In the genomic region with DNA sequence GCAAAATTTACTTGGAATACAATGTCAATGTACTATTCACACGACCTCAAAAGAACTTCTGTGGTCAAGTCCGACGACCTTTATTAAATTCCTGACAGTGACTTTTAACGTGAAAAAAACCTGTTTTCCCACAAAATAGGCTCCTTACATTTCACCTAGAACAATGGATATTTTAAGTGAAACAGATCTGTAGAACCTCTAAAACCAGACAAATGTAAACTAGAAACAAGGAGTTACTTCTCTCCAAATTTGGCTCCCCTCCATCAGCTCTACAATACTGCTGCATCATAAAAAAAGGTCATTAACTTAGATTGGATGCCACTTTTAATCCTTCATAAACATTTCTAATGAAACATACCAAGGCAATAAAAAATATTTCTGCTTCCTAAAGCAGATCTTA, we compare ENCODE assay signal across 9 cellular contexts. TPM values are rescaled to one million over a fixed set of nuclear protein-coding genes. Genes with fewer than 3 reads are reported as not detected.
A peak's percentile ranks its signal among the peaks of the same experiment; 100 is the strongest.
DNase-seq lines count a peak whose midpoint lies in the region; ATAC-seq, FAIRE-seq and TF ChIP-seq lines count a peak whose summit lies in the region.
"Had no signal": no experiment of that assay in that cellular context is flagged by ENCODE, and none has a peak within 500 bp of the region (broad histone marks: within the 10 kb centered on the region; RNA-seq: fewer than 3 reads in every experiment).

No MANE protein-coding gene starts in this region.

- H3K9me3 ChIP-seq in heart left ventricle (no peaks in the 10 kb centered on the region), kidney (ENCODE audit: control insufficient read depth in 1 of 2, low read length in 2 of 2) (no peaks in the 10 kb centered on the region), tibial nerve (no peaks in the 10 kb centered on the region)

- POLR2A ChIA-PET in activated CD8-positive, alpha-beta T cell treated with anti-CD3 and anti-CD28 coated beads, Interleukin-2, amount 10 ng/mL, durations not matched to agents 7 days and 5 days (lab: Charles Lee) = interaction anchor here (2.5 kb wide), 1 partner anchor 10 kb away, joined by 18 read pairs; a partner anchor contains a TSS

- peaks cover 42% of the 10 kb centered on the region for H3K4me1 Mint-ChIP-seq in activated CD8-positive, alpha-beta T cell treated with anti-CD3 and anti-CD28 coated beads, Interleukin-2, amount 10 ng/mL, durations not matched to agents 7 days and 5 days (ENCODE audit: low read depth)

- no peak for FAIRE-seq in kidney (lab: Jason Lieb, UNC)

- CTCF ChIA-PET in activated CD8-positive, alpha-beta T cell treated with anti-CD3 and anti-CD28 coated beads, Interleukin-2, amount 10 ng/mL, durations not matched to agents 7 days and 5 days (lab: Charles Lee) = interaction anchor here (2.2 to 4.7 kb wide), 3 partner anchors 8 to 199 kb away, joined by 14 to 40 read pairs (median 25); a partner anchor contains a TSS

- no peak for DNase-seq in heart left ventricle
- no peak for DNase-seq in Right ventricle myocardium superior
- DNase-seq in activated CD8-positive, alpha-beta T cell treated with anti-CD3 and anti-CD28 coated beads, Interleukin-2, amount 10 ng/mL, durations not matched to agents 7 days and 5 days = no peak
- DNase-seq in kidney = no peak
- no peak for DNase-seq in tibial nerve (ENCODE audit: low spot score in 2 of 2)
- no peak for DNase-seq in DMS153 (lab: John Stamatoyannopoulos, UW)
- DNase-seq: posterior cingulate gyrus had no signal

- H3K27me3 Mint-ChIP-seq in activated CD8-positive, alpha-beta T cell treated with anti-CD3 and anti-CD28 coated beads, Interleukin-2, amount 10 ng/mL, durations not matched to agents 7 days and 5 days (ENCODE audit: low read depth) = no peaks in the 10 kb centered on the region

- TF ChIP-seq POLR2A in heart left ventricle (IDR thresholded peaks at IDR 0.05) (no peak), tibial nerve (IDR thresholded peaks at IDR 0.05) (no peak)

- peak overlapping the region; percentile 97 for H3K4me3 Mint-ChIP-seq in activated CD8-positive, alpha-beta T cell treated with anti-CD3 and anti-CD28 coated beads, Interleukin-2, amount 10 ng/mL, durations not matched to agents 7 days and 5 days

- peak overlapping the region in 1 of 2 donors; percentile 21 for H3K9ac ChIP-seq in kidney (ENCODE audit: low read length in 2 of 2)

- H3K4me3 ChIP-seq in heart left ventricle (peak overlapping the region in 11 of 12 donors; percentile 71 to 89 (median 82)), kidney (ENCODE audit: low read length in 2 of 2) (peak overlapping the region; percentile 93 to 98), tibial nerve (peak overlapping the region; percentile 66 to 93 (median 79))

- H3K27ac ChIP-seq in heart left ventricle (peak overlapping the region in 6 of 12 donors; percentile 9 to 97 (median 42)), kidney (ENCODE audit: low read depth in 2 of 2, low read length in 2 of 2) (no peak overlapping the region), tibial nerve (peak overlapping the region; percentile 94 to 99 (median 98))

- H3K36me3 ChIP-seq in heart left ventricle (peaks cover 0 to 11% (median 0%) of the 10 kb centered on the region in 9 donors), kidney (ENCODE audit: control insufficient read depth in 1 of 2, insufficient read depth in 2 of 2, low read length in 2 of 2) (no peaks in the 10 kb centered on the region), tibial nerve (peaks cover 0 to 19% (median 0%) of the 10 kb centered on the region in 3 donors)

- H3K9me3 Mint-ChIP-seq in activated CD8-positive, alpha-beta T cell treated with anti-CD3 and anti-CD28 coated beads, Interleukin-2, amount 10 ng/mL, durations not matched to agents 7 days and 5 days (ENCODE audit: insufficient read depth) = no peaks in the 10 kb centered on the region

- peak overlapping the region; percentile 26 for H3K27ac Mint-ChIP-seq in activated CD8-positive, alpha-beta T cell treated with anti-CD3 and anti-CD28 coated beads, Interleukin-2, amount 10 ng/mL, durations not matched to agents 7 days and 5 days

- TF ChIP-seq CTCF in heart left ventricle (IDR thresholded peaks at IDR 0.05) (no peak), kidney (IDR thresholded peaks at IDR 0.05; ENCODE audit: borderline replicate concordance, extremely low read depth, insufficient read depth) (no peak), tibial nerve (IDR thresholded peaks at IDR 0.05) (no peak)

- intact Hi-C loops in heart left ventricle (cut with DNase I) (loop anchor here in 9 of 10 donors (5.0 to 10.0 kb wide), 10 partner anchors 94 to 436 kb away; a partner anchor contains a TSS), Right ventricle myocardium superior (cut with DNase I) (loop anchor here (10.0 kb wide), 2 partner anchors 74 to 414 kb away; a partner anchor contains a TSS), kidney (cut with DNase I) (no loop called here)

- peaks cover 14% of the 10 kb centered on the region for H3K36me3 Mint-ChIP-seq in activated CD8-positive, alpha-beta T cell treated with anti-CD3 and anti-CD28 coated beads, Interleukin-2, amount 10 ng/mL, durations not matched to agents 7 days and 5 days (ENCODE audit: low read depth)

- peaks cover 0 to 25% (median 16%) of the 10 kb centered on the region in 12 donors for H3K4me1 ChIP-seq in heart left ventricle
- peaks cover 0 to 4% of the 10 kb centered on the region in 2 donors for H3K4me1 ChIP-seq in kidney (ENCODE audit: control insufficient read depth in 1 of 2, insufficient read depth in 1 of 2, low read depth in 1 of 2, low read length in 2 of 2)
- H3K4me1 ChIP-seq in tibial nerve = peaks cover 0 to 44% (median 13%) of the 10 kb centered on the region in 4 donors

- H3K27me3 ChIP-seq in heart left ventricle = no peaks in the 10 kb centered on the region
- no peaks in the 10 kb centered on the region for H3K27me3 ChIP-seq in tibial nerve

- ATAC-seq in heart left ventricle = no peak
- ATAC-seq in Right ventricle myocardium superior (ENCODE audit: poor library complexity) = no peak
- no peak for ATAC-seq in activated CD8-positive, alpha-beta T cell treated with anti-CD3 and anti-CD28 coated beads, Interleukin-2, amount 10 ng/mL, durations not matched to agents 7 days and 5 days
- no peak for ATAC-seq in HG02852 (IDR thresholded peaks at IDR 0.05; ENCODE audit: unreplicated experiment)
- no peak for ATAC-seq in GM21360 (IDR thresholded peaks at IDR 0.05; ENCODE audit: unreplicated experiment)

- no peak for TF ChIP-seq EP300 in tibial nerve (IDR thresholded peaks at IDR 0.05)

- WGBS in heart left ventricle, 4 donors = 32 to 43% (median 37%) methylated on average over 4 of the region's 4 CpGs
- WGBS in tibial nerve, 2 donors = 20 to 26% methylated on average over 4 of the region's 4 CpGs

RNA-seq across cellular contexts. Expression of a gene that starts 1.2 kb away (rescaled TPM):
- 10 to 100 TPM in 7 of 9 donors, 1 to 10 TPM in 2; 6.8 to 17.8 (median 14.7) TPM for total RNA-seq in heart left ventricle
- polyA plus RNA-seq in heart left ventricle = 1 to 10 TPM; 4.8 to 6.4 TPM
- total RNA-seq in Right ventricle myocardium superior = 13.5 TPM
- total RNA-seq in activated CD8-positive, alpha-beta T cell treated with anti-CD3 and anti-CD28 coated beads, Interleukin-2, amount 10 ng/mL, durations not matched to agents 7 days and 5 days = 10 to 100 TPM; 15.7 to 16.7 TPM
- total RNA-seq in kidney = 15.3 TPM
- 5.6 TPM for polyA plus RNA-seq in kidney (ENCODE audit: insufficient read depth, low read depth, low replicate concordance)
- 100 to 1,000 TPM in 1 of 4 donors, 10 to 100 TPM in 3; 66.9 to 100 (median 90.5) TPM for total RNA-seq in tibial nerve

RNA-seq across cellular contexts. Expression of a gene that starts 9.2 kb away (rescaled TPM):
- 10 to 100 TPM; 46.4 to 86.2 (median 59.3) TPM for total RNA-seq in heart left ventricle
- polyA plus RNA-seq in heart left ventricle = 10 to 100 TPM; 17.4 to 30.2 TPM
- total RNA-seq in Right ventricle myocardium superior = 62.0 TPM
- total RNA-seq in activated CD8-positive, alpha-beta T cell treated with anti-CD3 and anti-CD28 coated beads, Interleukin-2, amount 10 ng/mL, durations not matched to agents 7 days and 5 days = 10 to 100 TPM; 23.4 to 25.2 TPM
- total RNA-seq in kidney = 70.2 TPM
- polyA plus RNA-seq in kidney (ENCODE audit: insufficient read depth, low read depth, low replicate concordance) = 16.6 TPM
- total RNA-seq in tibial nerve = 10 to 100 TPM; 28.8 to 45.4 (median 37.7) TPM

Comparison
In these comparisons a context has a peak if more than half of its experiments do, and no peak if none do; other contexts are left out.
1. H3K27ac ChIP-seq: peak in tibial nerve (4 of 4); none in kidney (0 of 2).
2. Peak in every context shown above with its lines, with median percentiles within 50 percentile points of each other: H3K4me3 ChIP-seq.